ENCODE assay signal across 8 cellular contexts in the genomic region with DNA sequence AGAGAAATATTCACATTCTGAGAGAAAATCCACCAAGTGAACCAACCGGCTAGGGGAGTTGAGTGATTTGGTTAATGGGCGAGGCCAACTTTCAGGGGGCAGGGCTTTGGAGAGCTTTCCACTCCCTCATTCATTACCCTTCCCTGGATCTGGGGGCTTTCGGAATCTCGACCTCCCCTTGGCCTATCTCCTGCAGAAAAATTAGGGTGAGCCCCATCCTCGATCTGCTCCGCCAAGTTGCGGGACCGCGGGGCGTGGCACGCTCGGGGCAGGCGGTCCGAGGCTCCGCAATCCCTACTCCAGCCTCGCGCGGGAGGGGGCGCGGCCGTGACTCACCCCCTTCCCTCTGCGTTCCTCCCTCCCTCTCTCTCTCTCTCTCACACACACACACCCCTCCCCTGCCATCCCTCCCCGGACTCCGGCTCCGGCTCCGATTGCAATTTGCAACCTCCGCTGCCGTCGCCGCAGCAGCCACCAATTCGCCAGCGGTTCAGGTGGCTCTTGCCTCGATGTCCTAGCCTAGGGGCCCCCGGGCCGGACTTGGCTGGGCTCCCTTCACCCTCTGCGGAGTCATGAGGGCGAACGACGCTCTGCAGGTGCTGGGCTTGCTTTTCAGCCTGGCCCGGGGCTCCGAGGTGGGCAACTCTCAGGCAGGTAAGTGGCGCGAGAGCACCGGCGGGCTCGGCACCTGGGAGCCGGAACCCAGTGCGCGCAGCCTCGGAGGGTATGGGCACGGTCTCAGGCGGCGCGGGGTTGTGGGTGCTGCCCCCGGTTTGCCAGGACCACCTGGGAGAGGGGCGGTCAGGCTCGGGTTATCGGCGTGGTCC. TPM values are rescaled to one million over a fixed set of nuclear protein-coding genes. Genes with fewer than 3 reads are reported as not detected.
A peak's percentile ranks its signal among the peaks of the same experiment; 100 is the strongest.
DNase-seq lines count a peak whose midpoint lies in the region; ATAC-seq lines count a peak whose summit lies in the region.

TSS of gene ERBB3 (plus strand) at position 437 of the 827 bp plus-strand sequence. CDS start at position 573, 136 bp downstream.

- peak; percentile 85 for ATAC-seq in left ventricle myocardium superior

- intact Hi-C loops in left ventricle myocardium superior (cut with micrococcal nuclease) (no loop called here), posterior vena cava (cut with DNase I) (no loop called here)

- DNase-seq in NCI-H187 (lab: John Stamatoyannopoulos, UW) (peak; percentile 43 to 54), NCI-H187 treated with DMSO at 0.1 percent for 48 hours (lab: John Stamatoyannopoulos, UW) (no peak), Kasumi-1 (lab: John Stamatoyannopoulos, UW) (peak; percentile 36 to 52), SW480 (ENCODE audit: low spot score) (peak; percentile 89), amniotic epithelial cell (ENCODE audit: low read depth) (peak; percentile 81), left ventricle myocardium superior (peak; percentile 73), posterior vena cava (ENCODE audit: low spot score) (peak; percentile 91), ureter (ENCODE audit: low spot score) (peak; percentile 83)

RNA-seq across cellular contexts. Expression of gene ERBB3, which starts in this region (rescaled TPM):
- total RNA-seq in left ventricle myocardium superior (2.9 TPM), posterior vena cava (1 to 10 TPM in 1 of 2 donors, under 1 TPM in 1; 0.71 to 1.4 TPM), ureter (129 TPM)

Comparison
In these comparisons a context has a peak if more than half of its experiments do, and no peak if none do; other contexts are left out.
1. RNA of gene ERBB3 (total RNA-seq): 129 TPM in ureter (single experiment); 2.9 TPM in left ventricle myocardium superior (single experiment) and 0.71 to 1.4 TPM in posterior vena cava; every median in the first group is over 10 times any median in the second.